19 cellular contexts compared by ENCODE assay signal in the genomic region with DNA sequence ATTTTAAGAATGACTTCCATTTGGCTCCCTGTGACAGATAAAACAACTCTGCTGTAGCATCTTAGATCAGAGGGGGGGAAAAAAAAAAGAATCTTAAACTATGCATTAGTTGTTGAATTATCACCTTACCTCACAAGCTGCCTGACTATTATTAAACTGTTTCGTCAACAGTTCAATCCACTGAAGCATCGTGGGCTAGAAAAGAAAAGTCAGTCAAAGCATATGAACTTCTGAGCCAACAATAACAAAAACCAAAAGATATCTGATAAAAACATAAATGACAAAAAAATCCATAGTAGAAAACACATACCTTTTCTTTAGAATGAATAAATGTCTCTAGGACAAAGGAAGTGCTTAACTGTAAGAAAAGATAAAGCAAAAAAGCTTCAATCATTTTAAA.
DNase-seq lines count a peak whose midpoint lies in the region; FAIRE-seq and TF ChIP-seq lines count a peak whose summit lies in the region.
"Had no signal": no experiment of that assay in that cellular context is flagged by ENCODE, and none has a peak within 500 bp of the region (broad histone marks: within the 10 kb centered on the region; RNA-seq: fewer than 3 reads in every experiment).

No MANE protein-coding gene starts in this region.

- no peaks in the 10 kb centered on the region for H3K9me1 ChIP-seq in endothelial cell of umbilical vein (replicated peaks; ENCODE audit: control insufficient read depth, extremely low read depth, insufficient read depth, low read length)

- H3K4me2 ChIP-seq in endothelial cell of umbilical vein (ENCODE audit: insufficient read depth, low read length), result peak overlapping the region; percentile 12
- H3K4me2 ChIP-seq: GM23338 had no signal

- intact Hi-C loops in activated CD4-positive, alpha-beta memory T cell treated with anti-CD3 and anti-CD28 coated beads for 36 hours (cut with micrococcal nuclease), result no loop called here
- intact Hi-C loops in endothelial cell of umbilical vein (cut with micrococcal nuclease), result no loop called here

- H3K4me1 Mint-ChIP-seq in activated CD4-positive, alpha-beta memory T cell treated with anti-CD3 and anti-CD28 coated beads, Interleukin-2, amount 10 ng/mL, durations not matched to agents 7 days and 5 days, result peaks cover 36% of the 10 kb centered on the region
- H3K4me1 Mint-ChIP-seq in activated CD4-positive, alpha-beta memory T cell treated with anti-CD3 and anti-CD28 coated beads for 36 hours (ENCODE audit: low read depth), result peaks cover 18% of the 10 kb centered on the region
- H3K4me1 Mint-ChIP-seq: GM23338, H9 had no signal

- CTCF ChIA-PET in activated CD4-positive, alpha-beta memory T cell treated with anti-CD3 and anti-CD28 coated beads, Interleukin-2, amount 10 ng/mL, durations not matched to agents 7 days and 5 days (lab: Charles Lee), result no interaction called here
- CTCF ChIA-PET in activated CD4-positive, alpha-beta memory T cell treated with anti-CD3 and anti-CD28 coated beads for 36 hours (lab: Charles Lee), result no interaction called here
- CTCF ChIA-PET in endothelial cell of umbilical vein (lab: Charles Lee), result interaction anchor here (1.2 to 1.5 kb wide), 2 partner anchors 9 to 20 kb away, joined by 3 to 4 read pairs; no protein-coding TSS in a partner anchor

- peaks cover 51% of the 10 kb centered on the region for H3K36me3 Mint-ChIP-seq in activated CD4-positive, alpha-beta memory T cell treated with anti-CD3 and anti-CD28 coated beads, Interleukin-2, amount 10 ng/mL, durations not matched to agents 7 days and 5 days (ENCODE audit: low read depth)
- H3K36me3 Mint-ChIP-seq in activated CD4-positive, alpha-beta memory T cell treated with anti-CD3 and anti-CD28 coated beads for 36 hours, result peaks cover 25% of the 10 kb centered on the region

- DNase-seq in activated CD4-positive, alpha-beta memory T cell treated with anti-CD3 and anti-CD28 coated beads, Interleukin-2, amount 10 ng/mL, durations not matched to agents 7 days and 5 days, result no peak
- no peak for DNase-seq in activated CD4-positive, alpha-beta memory T cell treated with anti-CD3 and anti-CD28 coated beads for 36 hours
- DNase-seq in SK-N-MC (ENCODE audit: low read depth, low spot score), result no peak
- DNase-seq in choroid plexus epithelial cell (ENCODE audit: low read depth), result peak; percentile 38
- DNase-seq in endothelial cell of umbilical vein (ENCODE audit: low read depth, low spot score), result peak; percentile 69
- DNase-seq in NCI-H2171 (lab: John Stamatoyannopoulos, UW), result no peak
- no peak for DNase-seq in NCI-H1048 (lab: John Stamatoyannopoulos, UW)
- no peak for DNase-seq in NOMO-1 treated with DMSO at 0.1 percent for 48 hours (lab: John Stamatoyannopoulos, UW; ENCODE audit: unreplicated experiment)
- DNase-seq: C1 segment of cervical spinal cord; Calu3; CD4-positive, alpha-beta memory T cell; COR-L47; DMS53; DMS79 treated with DMSO at 0.1 percent for 48 hours; GF-D8; H9 had no signal

- peak; percentile 48 for FAIRE-seq in endothelial cell of umbilical vein (lab: Jason Lieb, UNC)
- FAIRE-seq: GM12891, GM18507 had no signal

- no peak overlapping the region for H3K4me3 Mint-ChIP-seq in activated CD4-positive, alpha-beta memory T cell treated with anti-CD3 and anti-CD28 coated beads, Interleukin-2, amount 10 ng/mL, durations not matched to agents 7 days and 5 days
- no peak overlapping the region for H3K4me3 Mint-ChIP-seq in activated CD4-positive, alpha-beta memory T cell treated with anti-CD3 and anti-CD28 coated beads for 36 hours
- H3K4me3 Mint-ChIP-seq: CD4-positive, alpha-beta memory T cell; GM23338; H9 had no signal

- H3K79me2 ChIP-seq in endothelial cell of umbilical vein (ENCODE audit: control insufficient read depth, insufficient read depth, low read length), result no peaks in the 10 kb centered on the region

- H3K27me3 ChIP-seq in endothelial cell of umbilical vein (ENCODE audit: control insufficient read depth in 2 of 2, insufficient read depth in 2 of 2, low read length in 2 of 2), result no peaks in the 10 kb centered on the region

- H3K27me3 Mint-ChIP-seq in activated CD4-positive, alpha-beta memory T cell treated with anti-CD3 and anti-CD28 coated beads, Interleukin-2, amount 10 ng/mL, durations not matched to agents 7 days and 5 days, result no peaks in the 10 kb centered on the region
- H3K27me3 Mint-ChIP-seq in activated CD4-positive, alpha-beta memory T cell treated with anti-CD3 and anti-CD28 coated beads for 36 hours, result no peaks in the 10 kb centered on the region
- H3K27me3 Mint-ChIP-seq: CD4-positive, alpha-beta memory T cell had no signal

- dilution Hi-C loops in endothelial cell of umbilical vein (cut with MboI; ENCODE audit: extremely low pct_ligation_motif_present, low sequenced_read_pairs), result no loop called here

- TF ChIP-seq CTCF in choroid plexus epithelial cell (conservative IDR thresholded peaks at IDR 0.05; ENCODE audit: low read depth, low read length) (no peak), endothelial cell of umbilical vein (IDR thresholded peaks at IDR 0.05; ENCODE audit: extremely low read depth in 1 of 2, insufficient read depth in 1 of 2, low read depth in 1 of 2, low read length in 2 of 2) (no peak)

- no peaks in the 10 kb centered on the region for H3K9me3 Mint-ChIP-seq in activated CD4-positive, alpha-beta memory T cell treated with anti-CD3 and anti-CD28 coated beads, Interleukin-2, amount 10 ng/mL, durations not matched to agents 7 days and 5 days
- H3K9me3 Mint-ChIP-seq in activated CD4-positive, alpha-beta memory T cell treated with anti-CD3 and anti-CD28 coated beads for 36 hours, result no peaks in the 10 kb centered on the region
- H3K9me3 Mint-ChIP-seq: GM23338, H9 had no signal

- H3K27ac Mint-ChIP-seq in activated CD4-positive, alpha-beta memory T cell treated with anti-CD3 and anti-CD28 coated beads, Interleukin-2, amount 10 ng/mL, durations not matched to agents 7 days and 5 days, result peak overlapping the region; percentile 45
- H3K27ac Mint-ChIP-seq in activated CD4-positive, alpha-beta memory T cell treated with anti-CD3 and anti-CD28 coated beads for 36 hours, result no peak overlapping the region
- H3K27ac Mint-ChIP-seq: GM23338, H9 had no signal

- H2AFZ ChIP-seq in endothelial cell of umbilical vein (ENCODE audit: low read depth, low read length), result no peak overlapping the region
- H2AFZ ChIP-seq: GM23338 had no signal

- no peak overlapping the region for H3K9ac ChIP-seq in SK-N-MC (ENCODE audit: insufficient read length)
- no peak overlapping the region for H3K9ac ChIP-seq in endothelial cell of umbilical vein (replicated peaks; ENCODE audit: extremely low read depth, insufficient read depth, low read length)

- no peaks in the 10 kb centered on the region for H3K9me3 ChIP-seq in SK-N-MC (ENCODE audit: low read depth, low read length)
- no peaks in the 10 kb centered on the region for H3K9me3 ChIP-seq in endothelial cell of umbilical vein (replicated peaks; ENCODE audit: control insufficient read depth, insufficient read depth, low read length)

- POLR2A ChIA-PET in activated CD4-positive, alpha-beta memory T cell treated with anti-CD3 and anti-CD28 coated beads, Interleukin-2, amount 10 ng/mL, durations not matched to agents 7 days and 5 days (lab: Charles Lee), result interaction anchor here (3.8 kb wide), 1 partner anchor 58 kb away, joined by 37 read pairs; no protein-coding TSS in a partner anchor
- POLR2A ChIA-PET in activated CD4-positive, alpha-beta memory T cell treated with anti-CD3 and anti-CD28 coated beads for 36 hours (lab: Charles Lee), result no interaction called here
- POLR2A ChIA-PET in endothelial cell of umbilical vein (lab: Charles Lee), result no interaction called here

- no peaks in the 10 kb centered on the region for H4K20me1 ChIP-seq in endothelial cell of umbilical vein (replicated peaks; ENCODE audit: control insufficient read depth, extremely low read depth, insufficient read depth, low read length)

- H3K4me3 ChIP-seq in SK-N-MC, result no peak overlapping the region
- H3K4me3 ChIP-seq in choroid plexus epithelial cell (ENCODE audit: low read depth, low read length), result no peak overlapping the region
- no peak overlapping the region for H3K4me3 ChIP-seq in endothelial cell of umbilical vein (replicated peaks in 1 of 3; ENCODE audit: insufficient read depth in 1 of 3, low read depth in 1 of 3, low read length in 3 of 3)
- H3K4me3 ChIP-seq: GM23338 had no signal

- TF ChIP-seq POLR2A in endothelial cell of umbilical vein (IDR thresholded peaks at IDR 0.05; ENCODE audit: low read depth, low read length), result no peak

- peaks cover 21% of the 10 kb centered on the region for H3K4me1 ChIP-seq in endothelial cell of umbilical vein (ENCODE audit: control insufficient read depth, extremely low read depth, insufficient read depth, low read length)

- no TSS peak for BruUV-seq in endothelial cell of umbilical vein (replicated peaks; lab: Mats Ljungman, UMichigan)

- H3K27ac ChIP-seq in SK-N-MC (peak overlapping the region; percentile 7; the same call in 1 of the 2 replicates), endothelial cell of umbilical vein (ENCODE audit: insufficient read depth, low read depth, low read length) (no peak overlapping the region)

- H3K36me3 ChIP-seq in SK-N-MC (ENCODE audit: insufficient read depth, low read length) (peaks cover 52% of the 10 kb centered on the region), endothelial cell of umbilical vein (ENCODE audit: control insufficient read depth in 2 of 2, extremely low read depth in 1 of 2, insufficient read depth in 2 of 2, low read length in 2 of 2) (peaks cover 2 to 5% of the 10 kb centered on the region in 2 experiments)

TF ChIP-seq in endothelial cell of umbilical vein, 7 proteins besides CTCF, POLR2A, EP300 and RAD21:
- TF ChIP-seq JUN (IDR thresholded peaks at IDR 0.05; ENCODE audit: borderline replicate concordance, insufficient read depth, insufficient read length, low read depth), result no peak
- TF ChIP-seq, protein P1, sequence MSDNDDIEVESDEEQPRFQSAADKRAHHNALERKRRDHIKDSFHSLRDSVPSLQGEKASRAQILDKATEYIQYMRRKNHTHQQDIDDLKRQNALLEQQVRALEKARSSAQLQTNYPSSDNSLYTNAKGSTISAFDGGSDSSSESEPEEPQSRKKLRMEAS (IDR thresholded peaks at IDR 0.05; ENCODE audit: insufficient read depth, insufficient read length), result no peak

Comparison
In these comparisons a context has a peak if more than half of its experiments do, and no peak if none do; other contexts are left out.
1. DNase-seq: peak in choroid plexus epithelial cell (single experiment) and endothelial cell of umbilical vein (single experiment); none in activated CD4-positive, alpha-beta memory T cell treated with anti-CD3 and anti-CD28 coated beads, Interleukin-2, amount 10 ng/mL, durations not matched to agents 7 days and 5 days (single experiment), activated CD4-positive, alpha-beta memory T cell treated with anti-CD3 and anti-CD28 coated beads for 36 hours (single experiment), SK-N-MC (single experiment), NCI-H2171 (single experiment), NCI-H1048 (single experiment) and NOMO-1 treated with DMSO at 0.1 percent for 48 hours (single experiment).